8 cellular contexts compared by ENCODE assay signal in genomic region chr17:31391496-31391949, GRCh38. TPM values are rescaled to one million over a fixed set of nuclear protein-coding genes. Genes with fewer than 3 reads are reported as not detected.
DNase-seq lines count a peak whose midpoint lies in the region; ATAC-seq and TF ChIP-seq lines count a peak whose summit lies in the region.

RAB11FIP4 (plus strand) TSS chr17:31391675; CDS start chr17:31391853, 178 bp downstream.

- ATAC-seq in HG02763 (IDR thresholded peaks at IDR 0.05; ENCODE audit: unreplicated experiment): no peak

- peak; percentile 70 for DNase-seq in NCI-H748 (lab: John Stamatoyannopoulos, UW; ENCODE audit: unreplicated experiment)
- DNase-seq in NCI-H748 treated with DMSO at 0.1 percent for 48 hours (lab: John Stamatoyannopoulos, UW): no peak
- peak; percentile 7 for DNase-seq in fibroblast of villous mesenchyme (ENCODE audit: low read depth)
- peak; percentile 44 for DNase-seq in occipital lobe (lab: John Stamatoyannopoulos, UW)
- DNase-seq in GM19238 (ENCODE audit: insufficient read length, low spot score): no peak
- DNase-seq in UCSD-AML1 (lab: John Stamatoyannopoulos, UW; ENCODE audit: unreplicated experiment): no peak

- TF ChIP-seq CTCF in VCaP (conservative IDR thresholded peaks at IDR 0.05) (no peak), fibroblast of villous mesenchyme (IDR thresholded peaks at IDR 0.05; ENCODE audit: insufficient read depth, low read depth, low read length) (no peak)

- peak within 1 kb of the TSS; percentile 99 for H3K27ac ChIP-seq in VCaP

- peak within 1 kb of the TSS; percentile 40 for H3K4me3 ChIP-seq in fibroblast of villous mesenchyme (ENCODE audit: low read depth, low read length)

RNA-seq across cellular contexts. Expression of gene RAB11FIP4, which starts in this region (rescaled TPM):
- total RNA-seq in fibroblast of villous mesenchyme (under 0.01 TPM in 2 replicates), occipital lobe (54.4 TPM)

Comparison
In these comparisons a context has a peak if more than half of its experiments do, and no peak if none do; other contexts are left out.
1. RNA of gene RAB11FIP4 (total RNA-seq): 54.4 TPM in occipital lobe (single experiment); under 0.01 TPM in fibroblast of villous mesenchyme; every median in the first group is over 10 times any median in the second.
2. DNase-seq: peak in NCI-H748 (single experiment) and occipital lobe (single experiment); none in NCI-H748 treated with DMSO at 0.1 percent for 48 hours (single experiment), GM19238 (single experiment) and UCSD-AML1 (single experiment).
3. Peak in DNase-seq and H3K4me3 ChIP-seq in fibroblast of villous mesenchyme; RNA of the gene not detected or under 1 TPM.